ENCODE assay signal across 8 cellular contexts in the genomic region with DNA sequence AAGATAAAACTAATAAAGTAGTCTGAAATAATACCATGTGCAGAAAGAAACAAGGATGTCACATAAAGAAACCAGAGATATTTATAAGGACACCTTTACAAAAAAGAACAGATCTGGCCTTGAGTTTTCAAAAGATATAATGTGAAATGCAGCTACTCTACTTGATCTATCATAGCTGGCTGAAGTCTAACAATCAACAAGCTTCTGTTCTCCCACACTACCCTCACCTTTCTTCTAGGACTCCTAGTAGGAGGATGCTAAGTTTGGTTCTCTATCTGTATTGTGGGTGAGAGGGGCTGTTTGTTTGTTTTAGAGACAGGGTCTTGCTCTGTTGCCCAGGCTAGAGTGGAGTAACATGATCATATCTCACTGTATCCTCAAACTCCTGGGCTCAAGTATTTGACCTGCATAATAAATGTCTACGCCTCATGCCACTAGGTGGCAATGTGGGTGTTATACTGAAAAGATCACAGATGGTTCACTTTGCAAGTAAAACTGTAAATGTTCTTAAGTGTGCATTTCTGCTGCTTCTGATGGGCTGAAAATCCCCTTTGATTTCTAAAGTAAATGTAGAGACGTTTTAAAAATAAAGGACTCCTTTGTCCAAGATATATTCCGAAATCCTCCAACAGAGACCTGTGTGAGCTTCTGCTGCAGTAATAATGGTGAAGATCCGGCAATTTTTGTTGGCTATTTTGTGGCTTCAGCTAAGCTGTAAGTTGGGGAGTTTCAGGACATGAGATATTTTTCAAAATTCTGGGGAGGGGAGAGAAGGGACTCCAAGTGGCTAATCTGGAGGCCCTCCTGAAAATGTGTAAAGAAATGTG.
DNase-seq lines count a peak whose midpoint lies in the region; TF ChIP-seq lines count a peak whose summit lies in the region.

No MANE protein-coding gene starts in this region.

- H3K4me3 Mint-ChIP-seq in activated CD4-positive, alpha-beta memory T cell treated with anti-CD3 and anti-CD28 coated beads for 36 hours = peak overlapping the region; percentile 56

- no peaks in the 10 kb centered on the region for H3K27me3 Mint-ChIP-seq in activated CD4-positive, alpha-beta memory T cell treated with anti-CD3 and anti-CD28 coated beads for 36 hours

- CTCF ChIA-PET in activated CD4-positive, alpha-beta memory T cell treated with anti-CD3 and anti-CD28 coated beads for 36 hours (lab: Charles Lee) = interaction anchor here (1.0 kb wide), 1 partner anchor 61 kb away, joined by 3 read pairs; no protein-coding TSS in a partner anchor

- peak; percentile 39 for DNase-seq in CD1c-positive myeloid dendritic cell (ENCODE audit: extremely low spot score)
- DNase-seq in GM13976 (ENCODE audit: low spot score) = peak; percentile 51
- peak in 2 of 3 experiments; percentile 27 to 74 for DNase-seq in NCI-H1417 (lab: John Stamatoyannopoulos, UW)
- peak; percentile 9 for DNase-seq in activated CD4-positive, alpha-beta memory T cell treated with anti-CD3 and anti-CD28 coated beads for 36 hours
- DNase-seq in fibroblast of the conjunctiva (ENCODE audit: low read depth) = peak; percentile 26
- DNase-seq in nucleus accumbens (lab: John Stamatoyannopoulos, UW) = peak in 40 of 56 donors; percentile 0 to 82 (median 28)
- no peak for DNase-seq in GOT3 (lab: John Stamatoyannopoulos, UW)
- no peak for DNase-seq in T-helper 9 cell

- in situ Hi-C loops in GM13976 (cut with MboI; ENCODE audit: low sequenced_read_pairs, unreplicated experiment) = loop anchor here (5.0 to 10.0 kb wide), 2 partner anchors 63 to 245 kb away; no protein-coding TSS in a partner anchor

- peak overlapping the region; percentile 80 for H3K27ac Mint-ChIP-seq in activated CD4-positive, alpha-beta memory T cell treated with anti-CD3 and anti-CD28 coated beads for 36 hours

- intact Hi-C loops in activated CD4-positive, alpha-beta memory T cell treated with anti-CD3 and anti-CD28 coated beads for 36 hours (cut with micrococcal nuclease) = loop anchor here (5.0 to 10.0 kb wide), 3 partner anchors 58 to 238 kb away; no protein-coding TSS in a partner anchor

- TF ChIP-seq CTCF in GM13976 (IDR thresholded peaks at IDR 0.05; ENCODE audit: borderline replicate concordance, control extremely low read depth, extremely low read depth, insufficient read depth, missing control alignments) = peak; percentile 71

- H3K4me1 Mint-ChIP-seq in activated CD4-positive, alpha-beta memory T cell treated with anti-CD3 and anti-CD28 coated beads for 36 hours (ENCODE audit: low read depth) = no peaks in the 10 kb centered on the region

- no peaks in the 10 kb centered on the region for H3K9me3 Mint-ChIP-seq in activated CD4-positive, alpha-beta memory T cell treated with anti-CD3 and anti-CD28 coated beads for 36 hours

- H3K36me3 Mint-ChIP-seq in activated CD4-positive, alpha-beta memory T cell treated with anti-CD3 and anti-CD28 coated beads for 36 hours = no peaks in the 10 kb centered on the region

- POLR2A ChIA-PET in activated CD4-positive, alpha-beta memory T cell treated with anti-CD3 and anti-CD28 coated beads for 36 hours (lab: Charles Lee) = interaction anchor here (0.9 kb wide), 1 partner anchor 179 kb away, joined by 3 read pairs; no protein-coding TSS in a partner anchor

Comparison
In these comparisons a context has a peak if more than half of its experiments do, and no peak if none do; other contexts are left out.
1. DNase-seq: peak in CD1c-positive myeloid dendritic cell (single experiment), GM13976 (single experiment), NCI-H1417 (2 of 3), activated CD4-positive, alpha-beta memory T cell treated with anti-CD3 and anti-CD28 coated beads for 36 hours (single experiment), fibroblast of the conjunctiva (single experiment) and nucleus accumbens (40 of 56); none in GOT3 (single experiment) and T-helper 9 cell (single experiment).